ENCODE assay signal across 26 cellular contexts in genomic region chr10:46046261-46046660, GRCh38. TPM values are rescaled to one million over a fixed set of nuclear protein-coding genes. Genes with fewer than 3 reads are reported as not detected.
"Had no signal": no experiment of that assay in that cellular context is flagged by ENCODE, and none has a peak within 500 bp of the region (broad histone marks: within the 10 kb centered on the region; RNA-seq: fewer than 3 reads in every experiment).

TSS of gene MSMB (minus strand) at chr10:46046269. CDS start at chr10:46046237, 32 bp downstream.

- H3K9me3 Mint-ChIP-seq: IgD-negative memory B cell had no signal

- H3K9me3 ChIP-seq: SJSA1 had no signal

- H3K4me3 Mint-ChIP-seq: IgD-negative memory B cell had no signal

- DNase-seq: KBM-7, MV-4-11, NCI-H1048, NCI-H1105, NCI-H1436 treated with DMSO at 0.1 percent for 48 hours, NCI-H1694, NCI-H187 treated with DMSO at 0.1 percent for 48 hours, NCI-H2029 treated with DMSO at 0.1 percent for 48 hours, NCI-H2171 treated with DMSO at 0.1 percent for 48 hours, NCI-H345, NCI-H446 treated with DMSO at 0.1 percent for 48 hours, NCI-H524 treated with DMSO at 0.1 percent for 48 hours, NCI-H69, NCI-H774, PC-9, Right ventricle myocardium superior, RPMI8226, SIG-M5 had no signal

- H3K27ac Mint-ChIP-seq: IgD-negative memory B cell had no signal

- H3K27ac ChIP-seq: PC-9, SJSA1, SK-N-MC had no signal

- H3K36me3 Mint-ChIP-seq: IgD-negative memory B cell had no signal

- H3K36me3 ChIP-seq: SJSA1 had no signal

- FAIRE-seq: HTR-8/SVneo, RCC 7860 had no signal

- H3K4me3 ChIP-seq: PC-9, SJSA1, SK-N-MC had no signal

- H3K4me1 ChIP-seq: SJSA1 had no signal

RNA-seq across cellular contexts. Expression of gene MSMB, which starts in this region (rescaled TPM):
- total RNA-seq: LHCN-M2, MCF 10A, OCI-LY7, PC-9, Right ventricle myocardium superior, SJSA1 had no signal
- polyA plus RNA-seq: IgD-negative memory B cell had no signal
